In genomic region chr1:245829194-245829593, GRCh38 we compare ENCODE assay signal across 21 cellular contexts.
DNase-seq lines count a peak whose midpoint lies in the region; ATAC-seq and TF ChIP-seq lines count a peak whose summit lies in the region.
"Had no signal": no experiment of that assay in that cellular context is flagged by ENCODE, and none has a peak within 500 bp of the region (broad histone marks: within the 10 kb centered on the region; RNA-seq: fewer than 3 reads in every experiment).

No MANE protein-coding gene starts in this region.

- H3K36me3 Mint-ChIP-seq in activated B cell treated with CpG ODN at 0.5 μM for 24 hours (ENCODE audit: low read depth), result no peaks in the 10 kb centered on the region
- H3K36me3 Mint-ChIP-seq in activated CD8-positive, alpha-beta memory T cell treated with anti-CD3 and anti-CD28 coated beads, Interleukin-2, amount 10 ng/mL, durations not matched to agents 7 days and 5 days, result peaks cover 3% of the 10 kb centered on the region

- no peak overlapping the region for H3K4me3 ChIP-seq in GM12865 (ENCODE audit: low read depth, low read length)
- H3K4me3 ChIP-seq: SJCRH30 had no signal

- H3K4me3 Mint-ChIP-seq in activated B cell treated with CpG ODN at 0.5 μM for 24 hours, result no peak overlapping the region
- no peak overlapping the region for H3K4me3 Mint-ChIP-seq in activated CD8-positive, alpha-beta memory T cell treated with anti-CD3 and anti-CD28 coated beads, Interleukin-2, amount 10 ng/mL, durations not matched to agents 7 days and 5 days
- H3K4me3 Mint-ChIP-seq: CD8-positive, alpha-beta memory T cell had no signal

- intact Hi-C loops in activated B cell treated with CpG ODN at 0.5 μM for 24 hours (cut with micrococcal nuclease), result no loop called here

- H3K4me1 Mint-ChIP-seq in activated B cell treated with CpG ODN at 0.5 μM for 24 hours, result peaks cover 7% of the 10 kb centered on the region
- no peaks in the 10 kb centered on the region for H3K4me1 Mint-ChIP-seq in activated CD8-positive, alpha-beta memory T cell treated with anti-CD3 and anti-CD28 coated beads, Interleukin-2, amount 10 ng/mL, durations not matched to agents 7 days and 5 days
- H3K4me1 Mint-ChIP-seq: CD8-positive, alpha-beta memory T cell had no signal

- CTCF ChIA-PET in activated B cell treated with CpG ODN at 0.5 μM for 24 hours (lab: Charles Lee), result interaction anchor here (0.6 to 0.7 kb wide), 2 partner anchors 126 to 167 kb away, joined by 3 read pairs; no protein-coding TSS in a partner anchor
- CTCF ChIA-PET in activated CD8-positive, alpha-beta memory T cell treated with anti-CD3 and anti-CD28 coated beads, Interleukin-2, amount 10 ng/mL, durations not matched to agents 7 days and 5 days (lab: Charles Lee), result no interaction called here

- H3K9me3 Mint-ChIP-seq in activated B cell treated with CpG ODN at 0.5 μM for 24 hours, result peaks cover 5% of the 10 kb centered on the region
- no peaks in the 10 kb centered on the region for H3K9me3 Mint-ChIP-seq in activated CD8-positive, alpha-beta memory T cell treated with anti-CD3 and anti-CD28 coated beads, Interleukin-2, amount 10 ng/mL, durations not matched to agents 7 days and 5 days (ENCODE audit: low read depth)

- no peaks in the 10 kb centered on the region for H3K27me3 Mint-ChIP-seq in activated B cell treated with CpG ODN at 0.5 μM for 24 hours
- no peaks in the 10 kb centered on the region for H3K27me3 Mint-ChIP-seq in activated CD8-positive, alpha-beta memory T cell treated with anti-CD3 and anti-CD28 coated beads, Interleukin-2, amount 10 ng/mL, durations not matched to agents 7 days and 5 days
- H3K27me3 Mint-ChIP-seq: CD8-positive, alpha-beta memory T cell had no signal

- TF ChIP-seq CTCF in GM12865 (IDR thresholded peaks at IDR 0.05; ENCODE audit: insufficient read depth, low read depth, low read length, missing control alignments) (no peak), activated B cell treated with CpG ODN at 0.5 μM for 24 hours (IDR thresholded peaks at IDR 0.05) (no peak), GM10266 (IDR thresholded peaks at IDR 0.05; ENCODE audit: control insufficient read depth, insufficient read depth, low read depth, missing control alignments) (no peak)

- ATAC-seq in GM18867 (IDR thresholded peaks at IDR 0.05; ENCODE audit: unreplicated experiment), result peak; percentile 44
- ATAC-seq in HG02884 (IDR thresholded peaks at IDR 0.05; ENCODE audit: unreplicated experiment), result peak; percentile 68
- peak; percentile 69 for ATAC-seq in activated B cell treated with CpG ODN at 0.5 μM for 24 hours (ENCODE audit: low read depth)
- no peak for ATAC-seq in activated CD8-positive, alpha-beta memory T cell treated with anti-CD3 and anti-CD28 coated beads, Interleukin-2, amount 10 ng/mL, durations not matched to agents 7 days and 5 days

- DNase-seq in GM12865 (ENCODE audit: low read depth) (peak; percentile 30), activated B cell treated with CpG ODN at 0.5 μM for 24 hours (no peak), GM10266 (ENCODE audit: extremely low spot score) (no peak), DMS53 (lab: John Stamatoyannopoulos, UW) (no peak)
- no peak for DNase-seq in stimulated activated CD4-positive, alpha-beta T cell treated with anti-CD3 and anti-CD28 coated beads, Interleukin-2, amount 100 ng/mL, for 48 hours
- no peak for DNase-seq in activated CD8-positive, alpha-beta memory T cell treated with anti-CD3 and anti-CD28 coated beads, Interleukin-2, amount 10 ng/mL, durations not matched to agents 7 days and 5 days
- DNase-seq: AML-193; CD8-positive, alpha-beta memory T cell; EL; GF-D8; KG1; MV-4-11; NCI-H1105 treated with DMSO at 0.1 percent for 48 hours; NCI-H2029 treated with DMSO at 0.1 percent for 48 hours; NCI-H2171; NCI-H524 treated with DMSO at 0.1 percent for 48 hours; OCI-M1; SJCRH30; T-helper 9 cell had no signal

- H3K27ac Mint-ChIP-seq in activated B cell treated with CpG ODN at 0.5 μM for 24 hours, result no peak overlapping the region
- H3K27ac Mint-ChIP-seq in activated CD8-positive, alpha-beta memory T cell treated with anti-CD3 and anti-CD28 coated beads, Interleukin-2, amount 10 ng/mL, durations not matched to agents 7 days and 5 days, result no peak overlapping the region
- H3K27ac Mint-ChIP-seq: CD8-positive, alpha-beta memory T cell had no signal

- POLR2A ChIA-PET in activated B cell treated with CpG ODN at 0.5 μM for 24 hours (lab: Charles Lee), result interaction anchor here (0.7 kb wide), 1 partner anchor 46 kb away, joined by 4 read pairs; no protein-coding TSS in a partner anchor
